In the genomic region with DNA sequence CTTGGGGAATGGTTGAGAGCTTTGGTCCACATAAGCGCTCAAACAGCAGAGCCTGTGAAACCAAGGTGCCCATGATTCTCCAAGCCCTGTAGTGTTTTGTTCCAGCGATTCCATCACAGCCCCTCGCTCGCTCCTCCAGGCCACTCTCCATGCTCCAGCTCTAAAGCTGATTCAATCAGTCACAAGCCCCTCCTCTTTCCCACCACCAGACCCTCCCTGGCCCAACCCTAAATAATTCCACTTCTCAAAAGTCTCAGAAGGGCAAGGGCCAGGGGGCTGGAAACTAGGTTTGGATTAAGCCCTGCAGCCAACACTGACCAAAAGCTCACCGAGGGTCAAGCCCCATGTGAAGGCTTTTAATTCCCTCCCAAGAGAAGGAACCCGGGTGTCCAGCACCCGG, we compare ENCODE assay signal across 7 cellular contexts. TPM values are rescaled to one million over a fixed set of nuclear protein-coding genes. Genes with fewer than 3 reads are reported as not detected.
DNase-seq lines count a peak whose midpoint lies in the region; TF ChIP-seq lines count a peak whose summit lies in the region.

No MANE protein-coding gene starts in this region.

- no peak overlapping the region for H2BK120ac ChIP-seq in H9 (ENCODE audit: low read depth, low read length, poor library complexity, severe bottlenecking)

- peaks cover 10% of the 10 kb centered on the region; the same call in 1 of the 2 replicates for H3K4me1 ChIP-seq in H9 (ENCODE audit: insufficient read depth, low read length)

- H3K9me3 Mint-ChIP-seq in H9: no peaks in the 10 kb centered on the region; a peak in 1 of 5 replicates

- H2BK20ac ChIP-seq in H9 (ENCODE audit: low read depth, low read length, poor library complexity, severe bottlenecking): no peak overlapping the region

- no peak overlapping the region for H3K56ac ChIP-seq in H9 (ENCODE audit: insufficient read length, low read depth, low read length)

- H3K79me2 ChIP-seq in H9 (ENCODE audit: insufficient read depth, low read length): peaks cover 2% of the 10 kb centered on the region; the same call in 1 of the 2 replicates

- H4K5ac ChIP-seq in H9 (ENCODE audit: insufficient read length, low read depth, low read length): no peak overlapping the region

- H3K23me2 ChIP-seq in H9 (ENCODE audit: insufficient read length, low read depth, low read length, poor library complexity, severe bottlenecking): peaks cover 17% of the 10 kb centered on the region

- no peak overlapping the region for H3K9ac ChIP-seq in H9 (ENCODE audit: extremely low read depth, insufficient read length, low read length)

- H4K20me1 ChIP-seq in H9 (ENCODE audit: control insufficient read depth, insufficient read depth, insufficient read length): no peaks in the 10 kb centered on the region

- peak overlapping the region; percentile 82 to 92 for H3K4me3 Mint-ChIP-seq in H9

- TF ChIP-seq CTCF in H9 (conservative IDR thresholded peaks at IDR 0.05): no peak
- no peak for TF ChIP-seq CTCF in foreskin fibroblast (IDR thresholded peaks at IDR 0.05; ENCODE audit: low read depth, low read length)

- H3K23ac ChIP-seq in H9 (ENCODE audit: insufficient read length, low read depth, low read length): no peak overlapping the region

- H3K27ac ChIP-seq in H9 (ENCODE audit: insufficient read length, low read depth, low read length): no peak overlapping the region
- peak overlapping the region in 17 of 21 experiments; percentile 6 to 92 (median 80) for H3K27ac ChIP-seq in skin epidermis

- H3K27me3 Mint-ChIP-seq in H9 (ENCODE audit: low read depth): no peaks in the 10 kb centered on the region

- no CpG with 5 or more reads among the region's 7 CpGs for WGBS in H9 (ENCODE audit: extremely low coverage, insufficient read length, low lambda C conversion rate)

- DNase-seq in H9 (peak; percentile 57), SK-N-DZ (ENCODE audit: low spot score) (peak; percentile 59), foreskin fibroblast (no peak), SW480 (ENCODE audit: low spot score) (no peak), NCI-H774 (lab: John Stamatoyannopoulos, UW) (no peak)
- no peak for DNase-seq in activated CD4-positive, CD25-positive, alpha-beta regulatory T cell treated with anti-CD3 and anti-CD28 coated beads, Interleukin-2, amount 50 U/mL, for 72 hours

- no peaks in the 10 kb centered on the region for H3K79me1 ChIP-seq in H9 (ENCODE audit: insufficient read depth, low read depth, low read length, poor library complexity, severe bottlenecking)

- no peak overlapping the region for H4K8ac ChIP-seq in H9 (replicated peaks; ENCODE audit: insufficient read length, low read depth, low read length)

- no peak overlapping the region for H2BK5ac ChIP-seq in H9 (ENCODE audit: insufficient read length, low read length)

- H3K14ac ChIP-seq in H9 (ENCODE audit: insufficient read depth, low read length): no peak overlapping the region

- H2AFZ ChIP-seq in H9 (ENCODE audit: low read length): no peak overlapping the region

- no peaks in the 10 kb centered on the region for H3K27me3 ChIP-seq in H9 (ENCODE audit: insufficient read depth, low read length)

- H2AK5ac ChIP-seq in H9 (ENCODE audit: insufficient read length, low read length): no peak overlapping the region

- H3K4me2 ChIP-seq in H9 (ENCODE audit: insufficient read depth, insufficient read length, low read length): peak overlapping the region; percentile 79

- no peak overlapping the region for H2BK12ac ChIP-seq in H9 (ENCODE audit: insufficient read length, low read depth, low read length)

- peaks cover 14 to 35% (median 34%) of the 10 kb centered on the region in 3 experiments for H3K36me3 Mint-ChIP-seq in H9 (ENCODE audit: insufficient read depth in 1 of 3, low read depth in 3 of 3)

- no peak overlapping the region for H2BK15ac ChIP-seq in H9 (ENCODE audit: low read depth, low read length)

- peak overlapping the region; percentile 28 to 85 (median 68); a peak in 4 of 7 replicates for H3K27ac Mint-ChIP-seq in H9

- H3K4me1 Mint-ChIP-seq in H9: peaks cover 23 to 30% of the 10 kb centered on the region in 2 experiments

- H3T11ph ChIP-seq in H9 (ENCODE audit: low read length): no peak overlapping the region

- peak overlapping the region; percentile 7 to 22 for H3K4me3 ChIP-seq in foreskin fibroblast (ENCODE audit: low read depth in 1 of 2, low read length in 2 of 2)
- peak overlapping the region in 6 of 7 experiments; percentile 3 to 62 (median 58) for H3K4me3 ChIP-seq in skin epidermis

- H3K18ac ChIP-seq in H9 (ENCODE audit: insufficient read length, low read depth, low read length): no peak overlapping the region

- no peak overlapping the region for H4K91ac ChIP-seq in H9 (ENCODE audit: insufficient read length, low read depth, low read length)

- H3K4ac ChIP-seq in H9 (ENCODE audit: low read depth, low read length): no peak overlapping the region

- H3K9me3 ChIP-seq in H9 (ENCODE audit: control insufficient read depth, low read depth, low read length): no peaks in the 10 kb centered on the region

RNA-seq across cellular contexts. Expression of a gene that starts 1.5 kb away (rescaled TPM):
- total RNA-seq in H9 (2021): 14.3 and 14.8 TPM in 2 replicates
- polyA plus RNA-seq in SK-N-DZ (2014; cell fraction: cytosol; rRNA removed): 0.08 and 1.2 TPM in 2 replicates
- polyA plus RNA-seq in SK-N-DZ (2014; cell fraction: nucleus; rRNA removed): 1.1 and 1.8 TPM in 2 replicates

RNA-seq across cellular contexts. Expression of a gene that starts 4.3 kb away (rescaled TPM):
- 46.0 and 47.2 TPM in 2 replicates for total RNA-seq in H9 (2021)
- polyA plus RNA-seq in SK-N-DZ (2014; cell fraction: cytosol; rRNA removed): 38.4 and 53.2 TPM in 2 replicates
- 35.6 and 41.8 TPM in 2 replicates for polyA plus RNA-seq in SK-N-DZ (2014; cell fraction: nucleus; rRNA removed)

RNA-seq across cellular contexts. Expression of a gene that starts 18.2 kb away (rescaled TPM):
- total RNA-seq in H9 (2021): 29.9 and 33.6 TPM in 2 replicates
- polyA plus RNA-seq in SK-N-DZ (2014; cell fraction: cytosol; rRNA removed): 22.6 and 24.6 TPM in 2 replicates
- polyA plus RNA-seq in SK-N-DZ (2014; cell fraction: nucleus; rRNA removed): 87.5 and 92.9 TPM in 2 replicates

RNA-seq across cellular contexts. Expression of a gene that starts 35.9 kb away (rescaled TPM):
- total RNA-seq in H9 (2021): 87.0 and 87.1 TPM in 2 replicates
- 68.5 and 81.1 TPM in 2 replicates for polyA plus RNA-seq in SK-N-DZ (2014; cell fraction: cytosol; rRNA removed)
- 469 and 686 TPM in 2 replicates for polyA plus RNA-seq in SK-N-DZ (2014; cell fraction: nucleus; rRNA removed)

Comparison
In these comparisons a context has a peak if more than half of its experiments do, and no peak if none do; other contexts are left out.
1. DNase-seq: peak in H9 (single experiment) and SK-N-DZ (single experiment); none in foreskin fibroblast (0 of 2), activated CD4-positive, CD25-positive, alpha-beta regulatory T cell treated with anti-CD3 and anti-CD28 coated beads, Interleukin-2, amount 50 U/mL, for 72 hours (single experiment), SW480 (single experiment) and NCI-H774 (single experiment).